Comparison of ENCODE assay signal across 9 cellular contexts in genomic region chr12:70317781-70318180, GRCh38. TPM values are rescaled to one million over a fixed set of nuclear protein-coding genes. Genes with fewer than 3 reads are reported as not detected.
DNase-seq lines count a peak whose midpoint lies in the region; ATAC-seq and TF ChIP-seq lines count a peak whose summit lies in the region.
"Had no signal": no experiment of that assay in that cellular context is flagged by ENCODE, and none has a peak within 500 bp of the region (broad histone marks: within the 10 kb centered on the region; RNA-seq: fewer than 3 reads in every experiment).

No MANE protein-coding gene starts in this region.

- H3K4me3 Mint-ChIP-seq in CD4-positive, alpha-beta memory T cell: peak overlapping the region in 1 of 8 donors; percentile 3

- no peaks in the 10 kb centered on the region for H3K9me3 ChIP-seq in MM.1S (replicated peaks; ENCODE audit: insufficient read depth, low read length)
- no peaks in the 10 kb centered on the region for H3K9me3 ChIP-seq in left lung
- H3K9me3 ChIP-seq in CD4-positive, alpha-beta memory T cell (ENCODE audit: control insufficient read depth in 1 of 2, low read length in 2 of 2): no peaks in the 10 kb centered on the region
- no peaks in the 10 kb centered on the region for H3K9me3 ChIP-seq in HAP-1
- no peaks in the 10 kb centered on the region for H3K9me3 ChIP-seq in BE2C

- CTCF ChIA-PET in CD4-positive, alpha-beta memory T cell (lab: Charles Lee; ENCODE audit: partially characterized antibody): no interaction called here

- no peaks in the 10 kb centered on the region for H4K20me1 ChIP-seq in MM.1S (ENCODE audit: insufficient read depth, low read length)

- DNase-seq in MM.1S: peak; percentile 73
- DNase-seq in left lung: no peak
- no peak for DNase-seq in CD4-positive, alpha-beta memory T cell
- DNase-seq in HAP-1 (ENCODE audit: low spot score in 2 of 2): no peak
- no peak for DNase-seq in kidney tubule cell (ENCODE audit: low spot score)
- DNase-seq in BE2C: no peak
- DNase-seq: stimulated activated CD4-positive, alpha-beta T cell treated with anti-CD3 and anti-CD28 coated beads, Interleukin-15, amount 100 ng/mL, for 24 hours had no signal

- POLR2A ChIA-PET in CD4-positive, alpha-beta memory T cell (lab: Charles Lee; ENCODE audit: partially characterized antibody): no interaction called here

- intact Hi-C loops in left lung (cut with DNase I): no loop called here
- intact Hi-C loops in CD4-positive, alpha-beta memory T cell (cut with micrococcal nuclease): no loop called here

- no peaks in the 10 kb centered on the region for H3K27me3 ChIP-seq in MM.1S (replicated peaks; ENCODE audit: insufficient read depth, low read length)
- H3K27me3 ChIP-seq in left lung: no peaks in the 10 kb centered on the region
- no peaks in the 10 kb centered on the region for H3K27me3 ChIP-seq in CD4-positive, alpha-beta memory T cell (ENCODE audit: insufficient read depth, low read length)
- no peaks in the 10 kb centered on the region for H3K27me3 ChIP-seq in HAP-1 (ENCODE audit: low read depth)
- H3K27me3 ChIP-seq in BE2C: no peaks in the 10 kb centered on the region

- H3K4me2 ChIP-seq in MM.1S (ENCODE audit: low read depth, low read length): peak overlapping the region; percentile 35

- peaks cover 45% of the 10 kb centered on the region for H3K79me2 ChIP-seq in MM.1S (ENCODE audit: low read length)

- ATAC-seq in GM18873 (IDR thresholded peaks at IDR 0.05; ENCODE audit: low FRiP score, unreplicated experiment) (peak; percentile 94), HG02642 (IDR thresholded peaks at IDR 0.05; ENCODE audit: poor library complexity, unreplicated experiment) (peak; percentile 93), left lung (peak; percentile 32)

- TF ChIP-seq CTCF in MM.1S (IDR thresholded peaks at IDR 0.05; ENCODE audit: low read length): no peak
- no peak for TF ChIP-seq CTCF in left lung (IDR thresholded peaks at IDR 0.05)
- no peak for TF ChIP-seq CTCF in BE2C (IDR thresholded peaks at IDR 0.05; ENCODE audit: low read depth, low read length)

- H3K4me3 ChIP-seq in MM.1S (ENCODE audit: low read length) (no peak overlapping the region), left lung (no peak overlapping the region), HAP-1 (no peak overlapping the region), BE2C (ENCODE audit: low read depth, low read length) (no peak overlapping the region)
- H3K4me3 ChIP-seq in CD4-positive, alpha-beta memory T cell (ENCODE audit: low read length in 2 of 2): no peak overlapping the region

- in situ Hi-C loops in HAP-1 (cut with MboI; ENCODE audit: low sequenced_read_pairs): no loop called here

- no peak overlapping the region for H3K27ac ChIP-seq in MM.1S (ENCODE audit: low read length)
- no peak overlapping the region for H3K27ac ChIP-seq in left lung
- H3K27ac ChIP-seq in CD4-positive, alpha-beta memory T cell (ENCODE audit: low read depth, low read length): no peak overlapping the region

- no peaks in the 10 kb centered on the region for H3K9me2 ChIP-seq in MM.1S (replicated peaks; ENCODE audit: insufficient read depth, low read length)

- H3K4me1 ChIP-seq in MM.1S (ENCODE audit: low read length) (peaks cover 20% of the 10 kb centered on the region), left lung (peaks cover 0 to 35% of the 10 kb centered on the region in 2 donors), HAP-1 (no peaks in the 10 kb centered on the region; the same call in 1 of the 2 replicates), BE2C (no peaks in the 10 kb centered on the region)
- peaks cover 19% of the 10 kb centered on the region for H3K4me1 ChIP-seq in CD4-positive, alpha-beta memory T cell (ENCODE audit: insufficient read depth, low read length)

- H3K27me3 Mint-ChIP-seq in CD4-positive, alpha-beta memory T cell: no peaks in the 10 kb centered on the region

- peaks cover 23 to 26% of the 10 kb centered on the region in 2 donors for H3K36me3 Mint-ChIP-seq in CD4-positive, alpha-beta memory T cell

- H3K4me1 Mint-ChIP-seq in CD4-positive, alpha-beta memory T cell: peaks cover 28 to 57% (median 43%) of the 10 kb centered on the region in 4 donors

- H2AFZ ChIP-seq in MM.1S (ENCODE audit: low read length): no peak overlapping the region

- H3K27ac Mint-ChIP-seq in CD4-positive, alpha-beta memory T cell: peak overlapping the region in 1 of 7 donors; percentile 74

- H3K36me3 ChIP-seq in MM.1S (replicated peaks; ENCODE audit: insufficient read depth, low read length) (no peaks in the 10 kb centered on the region), left lung (no peaks in the 10 kb centered on the region), HAP-1 (replicated peaks) (no peaks in the 10 kb centered on the region; the same call in 1 of the 2 replicates), BE2C (no peaks in the 10 kb centered on the region)
- no peaks in the 10 kb centered on the region for H3K36me3 ChIP-seq in CD4-positive, alpha-beta memory T cell (ENCODE audit: insufficient read depth, low read length)

- H3K9ac ChIP-seq in MM.1S (ENCODE audit: low read length): no peak overlapping the region

- H3F3A ChIP-seq in MM.1S (ENCODE audit: insufficient read depth, low read length): peaks cover 12% of the 10 kb centered on the region; the same call in 1 of the 2 replicates

- H3K9me3 Mint-ChIP-seq in CD4-positive, alpha-beta memory T cell: no peaks in the 10 kb centered on the region

RNA-seq across cellular contexts. Expression of gene KCNMB4, which starts 48.3 kb away (rescaled TPM):
- total RNA-seq in left lung: 1 to 10 TPM; 3.9 to 4.0 TPM
- 1 to 10 TPM in 1 of 2 experiments, under 1 TPM in 1; 0.67 to 1.1 TPM for total RNA-seq in CD4-positive, alpha-beta memory T cell
- polyA plus RNA-seq in CD4-positive, alpha-beta memory T cell: under 1 TPM; 0.34 to 0.49 TPM
- polyA plus RNA-seq in BE2C (2012; ENCODE audit: insufficient read depth, insufficient read length, low read depth): not detected

Comparison
In these comparisons a context has a peak if more than half of its experiments do, and no peak if none do; other contexts are left out.
1. ATAC-seq: peak in every context shown above with its lines; median percentile 94 in GM18873; 93 in HG02642; 32 in left lung.